ENCODE assay signal across 21 cellular contexts in genomic region chr2:28442328-28442727, GRCh38. TPM values are rescaled to one million over a fixed set of nuclear protein-coding genes. Genes with fewer than 3 reads are reported as not detected.
DNase-seq lines count a peak whose midpoint lies in the region; ATAC-seq, FAIRE-seq and TF ChIP-seq lines count a peak whose summit lies in the region.
"Had no signal": no experiment of that assay in that cellular context is flagged by ENCODE, and none has a peak within 500 bp of the region (broad histone marks: within the 10 kb centered on the region; RNA-seq: fewer than 3 reads in every experiment).

No MANE protein-coding gene starts in this region.

- peaks cover 15% of the 10 kb centered on the region for H3K9me3 Mint-ChIP-seq in activated T-helper 2 cell treated with anti-CD3 and anti-CD28 coated beads, Interferon-gamma antibody, Interleukin-2, Interleukin-4, amounts not matched to agents 10 μg/mL and 5 μg/mL and 100 μg/mL, durations not matched to agents 14 hours and 24 hours and 36 hours
- peaks cover 4% of the 10 kb centered on the region for H3K9me3 Mint-ChIP-seq in Calu3 (ENCODE audit: low read depth, unreplicated experiment)
- H3K9me3 Mint-ChIP-seq: CD8-positive, alpha-beta memory T cell; HFFc6 had no signal

- POLR2A ChIA-PET in A549 (lab: Yijun Ruan, JAX), result interaction anchor here (0.6 kb wide), 2 partner anchors 698 to 1230 kb away, joined by 3 read pairs; partner anchors contain the start of genes ATRAID and SLC5A6

- ATAC-seq in A549 (no peak), HG02759 (IDR thresholded peaks at IDR 0.05; ENCODE audit: unreplicated experiment) (no peak)
- ATAC-seq: Panc1 had no signal

- no peak for TF ChIP-seq EP300 in A549 (IDR thresholded peaks at IDR 0.05)

- DNase-seq in A549 (ENCODE audit: low read depth in 1 of 2, low spot score in 1 of 2) (no peak), GM12891 (ENCODE audit: insufficient read length, low spot score) (no peak), fibroblast of mammary gland (ENCODE audit: low read depth) (peak; percentile 35), NCI-H2227 treated with DMSO at 0.1 percent for 48 hours (lab: John Stamatoyannopoulos, UW) (no peak), NCI-H2107 (lab: John Stamatoyannopoulos, UW) (no peak), Calu3 (no peak)
- no peak for DNase-seq in activated T-helper 2 cell treated with anti-CD3 and anti-CD28 coated beads, Interferon-gamma antibody, Interleukin-2, Interleukin-4, amounts not matched to agents 10 μg/mL and 5 μg/mL and 100 μg/mL, durations not matched to agents 14 hours and 24 hours and 36 hours (ENCODE audit: low spot score)
- DNase-seq: CD8-positive, alpha-beta memory T cell; H7; HFFc6; MG63; NCI-H1105 treated with DMSO at 0.1 percent for 48 hours; NCI-H1694; NCI-H2081 treated with DMSO at 0.1 percent for 48 hours; NCI-H510A treated with DMSO at 0.1 percent for 48 hours had no signal

- H3K27me3 Mint-ChIP-seq in activated T-helper 2 cell treated with anti-CD3 and anti-CD28 coated beads, Interferon-gamma antibody, Interleukin-2, Interleukin-4, amounts not matched to agents 10 μg/mL and 5 μg/mL and 100 μg/mL, durations not matched to agents 14 hours and 24 hours and 36 hours (ENCODE audit: low read depth), result no peaks in the 10 kb centered on the region
- no peaks in the 10 kb centered on the region for H3K27me3 Mint-ChIP-seq in Calu3 (ENCODE audit: unreplicated experiment)

- BruUV-seq in Calu3 (replicated peaks; lab: Mats Ljungman, UMichigan), result no TSS peak

- intact Hi-C loops in activated T-helper 2 cell treated with anti-CD3 and anti-CD28 coated beads, Interferon-gamma antibody, Interleukin-2, Interleukin-4, amounts not matched to agents 10 μg/mL and 5 μg/mL and 100 μg/mL, durations not matched to agents 14 hours and 24 hours and 36 hours (cut with micrococcal nuclease), result loop anchor here (10.0 kb wide), 1 partner anchor 182 kb away; no protein-coding TSS in a partner anchor
- intact Hi-C loops in Calu3 (cut with micrococcal nuclease; ENCODE audit: unreplicated experiment), result no loop called here

- 0 out of 3 replicates have a peak overlapping the region, but pooled peaks have one; percentile 1 for H3K4me2 ChIP-seq in A549

- CTCF ChIA-PET in A549 (lab: Yijun Ruan, JAX), result interaction anchor here (0.6 to 1.0 kb wide), 2 partner anchors 12 to 30 kb away, joined by 3 to 5 read pairs; no protein-coding TSS in a partner anchor
- CTCF ChIA-PET in Calu3 (lab: Charles Lee), result no interaction called here

- H3K4me1 ChIP-seq in A549, result peaks cover 36% of the 10 kb centered on the region

- TF ChIP-seq CTCF in A549 (IDR thresholded peaks at IDR 0.05) (no peak), fibroblast of mammary gland (conservative IDR thresholded peaks at IDR 0.05; ENCODE audit: control insufficient read depth, insufficient read depth, low read depth, low read length) (no peak), Calu3 (IDR thresholded peaks at IDR 0.05; ENCODE audit: unreplicated experiment) (no peak)

- peaks cover 51% of the 10 kb centered on the region for H3K4me1 Mint-ChIP-seq in activated T-helper 2 cell treated with anti-CD3 and anti-CD28 coated beads, Interferon-gamma antibody, Interleukin-2, Interleukin-4, amounts not matched to agents 10 μg/mL and 5 μg/mL and 100 μg/mL, durations not matched to agents 14 hours and 24 hours and 36 hours (ENCODE audit: low read depth)
- peaks cover 17% of the 10 kb centered on the region for H3K4me1 Mint-ChIP-seq in Calu3 (ENCODE audit: low read depth, unreplicated experiment)
- H3K4me1 Mint-ChIP-seq: CD8-positive, alpha-beta memory T cell had no signal

- 63% methylated on average over 3 of the region's 3 CpGs for WGBS in A549 (ENCODE audit: missing lambda C conversion rate)

- no peaks in the 10 kb centered on the region for H3K36me3 Mint-ChIP-seq in activated T-helper 2 cell treated with anti-CD3 and anti-CD28 coated beads, Interferon-gamma antibody, Interleukin-2, Interleukin-4, amounts not matched to agents 10 μg/mL and 5 μg/mL and 100 μg/mL, durations not matched to agents 14 hours and 24 hours and 36 hours (ENCODE audit: low read depth)
- H3K36me3 Mint-ChIP-seq in Calu3 (ENCODE audit: insufficient read depth, unreplicated experiment), result peaks cover 4% of the 10 kb centered on the region
- H3K36me3 Mint-ChIP-seq: CD8-positive, alpha-beta memory T cell had no signal

- FAIRE-seq in A549 (lab: Jason Lieb, UNC) (peak; percentile 54), GM12891 (lab: Jason Lieb, UNC) (peak; percentile 20)
- FAIRE-seq: D721Med had no signal

- no peak for TF ChIP-seq RAD21 in A549 (conservative IDR thresholded peaks at IDR 0.05 in 1 of 2, IDR thresholded peaks at IDR 0.05 in 1 of 2)

- H3K27ac Mint-ChIP-seq in activated T-helper 2 cell treated with anti-CD3 and anti-CD28 coated beads, Interferon-gamma antibody, Interleukin-2, Interleukin-4, amounts not matched to agents 10 μg/mL and 5 μg/mL and 100 μg/mL, durations not matched to agents 14 hours and 24 hours and 36 hours, result peak overlapping the region; percentile 15
- no peak overlapping the region for H3K27ac Mint-ChIP-seq in Calu3 (ENCODE audit: unreplicated experiment)
- H3K27ac Mint-ChIP-seq: CD8-positive, alpha-beta memory T cell; HFFc6 had no signal

- TF ChIP-seq POLR2A in A549 (IDR thresholded peaks at IDR 0.05; ENCODE audit: low read length) (no peak), GM12891 (IDR thresholded peaks at IDR 0.05; ENCODE audit: low read depth, low read length) (no peak)

- H3K4me3 ChIP-seq in A549, result no peak overlapping the region
- H3K4me3 ChIP-seq in fibroblast of mammary gland (ENCODE audit: control insufficient read depth, low read depth, low read length), result no peak overlapping the region
- H3K4me3 ChIP-seq: BLaER1 treated with 17β-estradiol and CSF1 and Interleukin-3, amounts not matched to agents 10 nM and 100 nM; MG63; SJSA1 had no signal

- no peak overlapping the region for H3K27ac ChIP-seq in A549
- H3K27ac ChIP-seq: SJSA1 had no signal

- 0 out of 3 replicates have a peak, but pooled peaks cover 2% of the 10 kb centered on the region for H3K9me3 ChIP-seq in A549
- H3K9me3 ChIP-seq: MG63, SJSA1 had no signal

- no peak overlapping the region for H3K4me3 Mint-ChIP-seq in activated T-helper 2 cell treated with anti-CD3 and anti-CD28 coated beads, Interferon-gamma antibody, Interleukin-2, Interleukin-4, amounts not matched to agents 10 μg/mL and 5 μg/mL and 100 μg/mL, durations not matched to agents 14 hours and 24 hours and 36 hours (ENCODE audit: low read depth)
- no peak overlapping the region for H3K4me3 Mint-ChIP-seq in Calu3 (ENCODE audit: low read depth, unreplicated experiment)
- H3K4me3 Mint-ChIP-seq: CD8-positive, alpha-beta memory T cell; HFFc6 had no signal

TF ChIP-seq in A549, 52 proteins besides CTCF, POLR2A, EP300 and RAD21 (continues in another document):
- TF ChIP-seq NFE2L2 (conservative IDR thresholded peaks at IDR 0.05; ENCODE audit: low read length), result no peak
- no peak for TF ChIP-seq KDM1A (IDR thresholded peaks at IDR 0.05; ENCODE audit: low read depth)
- TF ChIP-seq ZNF302 (CRISPR knock-in tag; IDR thresholded peaks at IDR 0.05), result no peak
- TF ChIP-seq CHD4 (IDR thresholded peaks at IDR 0.05; ENCODE audit: borderline replicate concordance), result no peak

TF ChIP-seq in GM12891, 5 proteins besides CTCF, POLR2A, EP300 and RAD21:
- TF ChIP-seq POU2F2 (IDR thresholded peaks at IDR 0.05; ENCODE audit: low read depth, low read length) (0 out of 2 replicates have a peak, but pooled peaks have one; percentile 24), SPI1 (IDR thresholded peaks at IDR 0.05; ENCODE audit: low read depth, low read length) (no peak)

RNA-seq across cellular contexts. Expression of gene FOSL2, which starts 49.7 kb away (rescaled TPM):
- 45.7 and 50.6 TPM in 2 replicates for polyA plus RNA-seq in A549 (2011; rRNA removed)
- 26.7 and 37.2 TPM in 2 replicates for polyA plus RNA-seq in A549 (2012; cell fraction: cytosol; rRNA removed)
- 89.7 and 95.0 TPM in 2 replicates for polyA plus RNA-seq in A549 (2012; cell fraction: nucleus; rRNA removed)
- 68.1 to 73.4 TPM (median 69.0 TPM) in 3 replicates for polyA plus RNA-seq in A549 (2017; fragmentation: RNase III; extraction: RNeasy Plus Mini Kit Qiagen cat#74134 plus additional on column Dnase treatment)
- polyA minus RNA-seq in A549 (2011; rRNA and poly(A)+ RNA removed), result 86.7 and 103 TPM in 2 replicates
- polyA plus RNA-seq in GM12891 (2012; ENCODE audit: low read depth, missing spikeins), result 1.1 TPM
- total RNA-seq in activated T-helper 2 cell treated with anti-CD3 and anti-CD28 coated beads, Interferon-gamma antibody, Interleukin-2, Interleukin-4, amounts not matched to agents 10 μg/mL and 5 μg/mL and 100 μg/mL, durations not matched to agents 14 hours and 24 hours and 36 hours, result 146 and 156 TPM in 2 replicates
- 53.7 and 57.3 TPM in 2 replicates for total RNA-seq in Calu3 (2022)

RNA-seq across cellular contexts. Expression of gene PLB1, which starts 53.5 kb away (rescaled TPM):
- polyA plus RNA-seq in A549 (2011; rRNA removed) (0.26 and 0.34 TPM in 2 replicates), A549 (2017; fragmentation: RNase III; extraction: RNeasy Plus Mini Kit Qiagen cat#74134 plus additional on column Dnase treatment) (0.81 to 1.4 TPM (median 1.2 TPM) in 3 replicates)
- 0.13 and 0.19 TPM in 2 replicates for polyA plus RNA-seq in A549 (2012; cell fraction: cytosol; rRNA removed)
- polyA plus RNA-seq in A549 (2012; cell fraction: nucleus; rRNA removed), result 0.37 and 0.75 TPM in 2 replicates
- 0.68 and 1.3 TPM in 2 replicates for polyA minus RNA-seq in A549 (2011; rRNA and poly(A)+ RNA removed)
- 0.40 TPM for polyA plus RNA-seq in GM12891 (2012; ENCODE audit: low read depth, missing spikeins)
- total RNA-seq in activated T-helper 2 cell treated with anti-CD3 and anti-CD28 coated beads, Interferon-gamma antibody, Interleukin-2, Interleukin-4, amounts not matched to agents 10 μg/mL and 5 μg/mL and 100 μg/mL, durations not matched to agents 14 hours and 24 hours and 36 hours, result 1.8 and 2.0 TPM in 2 replicates
- 0.83 and 1.6 TPM in 2 replicates for total RNA-seq in Calu3 (2022)
- total RNA-seq: H7, HT-29 had no signal
